In the genomic region with DNA sequence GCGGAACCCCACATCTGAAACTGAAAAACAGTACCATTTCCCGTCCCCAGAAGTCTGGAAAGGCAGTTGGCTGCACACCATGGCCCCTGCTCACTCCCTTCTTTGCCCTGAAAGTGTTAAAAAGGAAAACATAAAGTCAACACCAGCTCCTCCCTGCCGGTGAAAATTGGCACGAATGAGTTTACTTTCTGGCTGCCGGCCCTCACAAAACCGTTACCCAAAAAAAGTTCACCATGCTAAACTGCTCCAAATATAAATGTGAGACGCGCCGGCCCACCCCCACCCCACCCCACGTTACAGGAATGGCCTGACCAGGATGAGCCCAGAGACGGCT, we compare ENCODE assay signal across 11 cellular contexts. TPM values are rescaled to one million over a fixed set of nuclear protein-coding genes. Genes with fewer than 3 reads are reported as not detected.
DNase-seq lines count a peak whose midpoint lies in the region; ATAC-seq and TF ChIP-seq lines count a peak whose summit lies in the region.
"Had no signal": no experiment of that assay in that cellular context is flagged by ENCODE, and none has a peak within 500 bp of the region (broad histone marks: within the 10 kb centered on the region; RNA-seq: fewer than 3 reads in every experiment).

No MANE protein-coding gene starts in this region.

- H3K27ac ChIP-seq in muscle layer of duodenum (ENCODE audit: low read length), result peak overlapping the region; percentile 56
- H3K27ac ChIP-seq in vagina, result peak overlapping the region; percentile 93

- ATAC-seq in Right ventricle myocardium superior (ENCODE audit: poor library complexity) (peak; percentile 4), HG03571 (IDR thresholded peaks at IDR 0.05; ENCODE audit: unreplicated experiment) (no peak), GM18858 (IDR thresholded peaks at IDR 0.05; ENCODE audit: unreplicated experiment) (no peak)
- ATAC-seq: CD8-positive, alpha-beta T cell had no signal

- H3K9me3 Mint-ChIP-seq in endothelial cell (ENCODE audit: unreplicated experiment), result no peaks in the 10 kb centered on the region
- H3K9me3 Mint-ChIP-seq: CD8-positive, alpha-beta T cell; dendritic cell treated with granulocyte-macrophage colony-stimulating factor and Interleukin-4, amounts not matched to agents 40 ng/mL and 50 ng/mL, for 4 days had no signal

- TF ChIP-seq POLR2A in vagina (IDR thresholded peaks at IDR 0.05), result no peak

- TF ChIP-seq CTCF in endothelial cell (IDR thresholded peaks at IDR 0.05; ENCODE audit: unreplicated experiment) (no peak), vagina (IDR thresholded peaks at IDR 0.05) (no peak)

- H3K4me1 ChIP-seq in muscle layer of duodenum (ENCODE audit: control insufficient read depth in 1 of 2, insufficient read depth in 2 of 2, low read length in 2 of 2) (peaks cover 5 to 23% of the 10 kb centered on the region in 2 donors), vagina (peaks cover 54% of the 10 kb centered on the region)

- H3K27me3 ChIP-seq in muscle layer of duodenum (ENCODE audit: low read depth, low read length) (no peaks in the 10 kb centered on the region), vagina (no peaks in the 10 kb centered on the region)

- no peaks in the 10 kb centered on the region for H3K36me3 ChIP-seq in muscle layer of duodenum (ENCODE audit: control insufficient read depth in 1 of 2, insufficient read depth in 2 of 2, low read length in 2 of 2)
- no peaks in the 10 kb centered on the region for H3K36me3 ChIP-seq in vagina

- H3K27ac Mint-ChIP-seq in endothelial cell (ENCODE audit: unreplicated experiment), result peak overlapping the region; percentile 19
- H3K27ac Mint-ChIP-seq: CD8-positive, alpha-beta T cell; dendritic cell treated with granulocyte-macrophage colony-stimulating factor and Interleukin-4, amounts not matched to agents 40 ng/mL and 50 ng/mL, for 4 days had no signal

- DNase-seq in Right ventricle myocardium superior (no peak), cardiac septum (ENCODE audit: low spot score) (no peak), endothelial cell (ENCODE audit: low spot score) (no peak), vagina (ENCODE audit: extremely low spot score in 2 of 2) (no peak), epidermal melanocyte (ENCODE audit: insufficient read length, low spot score) (no peak)
- DNase-seq: CD8-positive, alpha-beta T cell; T-helper 9 cell had no signal

- H3K27me3 Mint-ChIP-seq in endothelial cell (ENCODE audit: unreplicated experiment), result peaks cover 13% of the 10 kb centered on the region

- H3K4me3 ChIP-seq in muscle layer of duodenum (ENCODE audit: low read depth in 1 of 2, low read length in 2 of 2) (peak overlapping the region; percentile 66 to 78), vagina (peak overlapping the region; percentile 76 to 91)

- H3K36me3 Mint-ChIP-seq in endothelial cell (ENCODE audit: low read depth, unreplicated experiment), result peaks cover 6% of the 10 kb centered on the region
- H3K36me3 Mint-ChIP-seq: CD8-positive, alpha-beta T cell had no signal

- intact Hi-C loops in Right ventricle myocardium superior (cut with DNase I), result no loop called here
- intact Hi-C loops in cardiac septum (cut with DNase I), result loop anchor here (2.0 to 10.0 kb wide), 4 partner anchors 66 to 551 kb away; a partner anchor contains a TSS
- intact Hi-C loops in vagina (cut with DNase I), result no loop called here

- no peaks in the 10 kb centered on the region for H3K9me3 ChIP-seq in muscle layer of duodenum (ENCODE audit: control insufficient read depth in 1 of 2, low read length in 2 of 2)
- H3K9me3 ChIP-seq in vagina, result no peaks in the 10 kb centered on the region

- H3K4me3 Mint-ChIP-seq in endothelial cell (ENCODE audit: unreplicated experiment), result peak overlapping the region; percentile 90
- H3K4me3 Mint-ChIP-seq: CD8-positive, alpha-beta T cell; dendritic cell treated with granulocyte-macrophage colony-stimulating factor and Interleukin-4, amounts not matched to agents 40 ng/mL and 50 ng/mL, for 4 days had no signal

- H3K4me1 Mint-ChIP-seq in endothelial cell (ENCODE audit: unreplicated experiment), result peaks cover 6% of the 10 kb centered on the region

RNA-seq across cellular contexts. Expression of a gene that starts 1.2 kb away (rescaled TPM):
- total RNA-seq in Right ventricle myocardium superior (29.1 TPM), cardiac septum (28.8 TPM), endothelial cell (ENCODE audit: unreplicated experiment) (13.1 TPM), vagina (18.4 TPM)
